ENCODE assay signal across 25 cellular contexts in genomic region chr16:87687998-87688529, GRCh38.
DNase-seq lines count a peak whose midpoint lies in the region; ATAC-seq, FAIRE-seq and TF ChIP-seq lines count a peak whose summit lies in the region.
"Had no signal": no experiment of that assay in that cellular context is flagged by ENCODE, and none has a peak within 500 bp of the region (broad histone marks: within the 10 kb centered on the region; RNA-seq: fewer than 3 reads in every experiment).

No MANE protein-coding gene starts in this region.

- no peak overlapping the region for H3K9ac ChIP-seq in K562 (ENCODE audit: insufficient read depth in 1 of 2, low read depth in 2 of 2, low read length in 2 of 2)
- H3K9ac ChIP-seq: BLaER1 treated with 17β-estradiol and CSF1 and Interleukin-3, amounts not matched to agents 10 nM and 100 nM had no signal

- H3K4me3 ChIP-seq in K562 (no peak overlapping the region), osteoblast (ENCODE audit: insufficient read depth, low read length) (no peak overlapping the region)
- H3K4me3 ChIP-seq: A549; BLaER1 treated with 17β-estradiol and CSF1 and Interleukin-3, amounts not matched to agents 10 nM and 100 nM; GM12878 had no signal

- intact Hi-C loops in K562 (cut with micrococcal nuclease), result no loop called here

- DNase-seq in K562 (ENCODE audit: extremely low read depth in 1 of 4, low spot score in 3 of 4), result no peak
- no peak for DNase-seq in central memory CD8-positive, alpha-beta T cell (ENCODE audit: low spot score in 2 of 2)
- peak; percentile 91 for DNase-seq in osteoblast (ENCODE audit: insufficient read length, low spot score, missing footprints)
- no peak for DNase-seq in HFFc6
- no peak for DNase-seq in NOMO-1 (lab: John Stamatoyannopoulos, UW; ENCODE audit: unreplicated experiment in 2 of 2)
- DNase-seq: AML-193; Caco-2; Calu3; CD4-positive, alpha-beta T cell; CD8-positive, alpha-beta T cell; DMS 273 treated with DMSO at 0.1 percent for 48 hours; DMS153; DMS53; DMS79; DND-41; EL; GDM1 had no signal

- peak overlapping the region; percentile 29 for H3K27ac Mint-ChIP-seq in central memory CD8-positive, alpha-beta T cell (ENCODE audit: low read depth)
- H3K27ac Mint-ChIP-seq in HFFc6, result no peak overlapping the region
- H3K27ac Mint-ChIP-seq: B cell; CD4-positive, alpha-beta T cell; CD8-positive, alpha-beta T cell had no signal

- no peaks in the 10 kb centered on the region for H3K9me1 ChIP-seq in K562 (ENCODE audit: control insufficient read depth, insufficient read depth, low read length)

- H3K79me2 ChIP-seq in K562 (ENCODE audit: control insufficient read depth, insufficient read depth, low read length) (no peaks in the 10 kb centered on the region), osteoblast (ENCODE audit: insufficient read depth, low read length) (no peaks in the 10 kb centered on the region)

- in situ Hi-C loops in K562 (cut with MboI), result no loop called here

- no TSS peak for BruUV-seq in K562 (replicated peaks; lab: Mats Ljungman, UMichigan)

- no peaks in the 10 kb centered on the region for H3K27me3 Mint-ChIP-seq in central memory CD8-positive, alpha-beta T cell
- H3K27me3 Mint-ChIP-seq in HFFc6 (ENCODE audit: insufficient read depth), result peaks cover 18% of the 10 kb centered on the region
- H3K27me3 Mint-ChIP-seq: B cell; CD4-positive, alpha-beta T cell had no signal

- no peak for TF ChIP-seq EP300 in K562 (IDR thresholded peaks at IDR 0.05; ENCODE audit: low read length)

- ATAC-seq in K562, result no peak
- no peak for ATAC-seq in central memory CD8-positive, alpha-beta T cell (replicated peaks; ENCODE audit: extremely low read depth, poor library complexity, severe bottlenecking)
- ATAC-seq: A549; CD8-positive, alpha-beta T cell; GM12878 had no signal

- H3K9me3 ChIP-seq in K562 (replicated peaks; ENCODE audit: control insufficient read depth, insufficient read depth, low read depth, low read length) (no peaks in the 10 kb centered on the region), osteoblast (ENCODE audit: low read depth, low read length) (no peaks in the 10 kb centered on the region)
- H3K9me3 ChIP-seq: A549; BLaER1 treated with 17β-estradiol and CSF1 and Interleukin-3, amounts not matched to agents 10 nM and 100 nM; Caco-2 had no signal

- no peak for FAIRE-seq in K562 (lab: Jason Lieb, UNC)
- FAIRE-seq: A549, GM12878, GM12892, GM18507 had no signal

- peaks cover 0 to 60% of the 10 kb centered on the region in 2 experiments; a peak in 2 of 5 replicates for H3K4me1 ChIP-seq in K562 (replicated peaks in 1 of 2; ENCODE audit: control insufficient read depth in 2 of 2, insufficient read depth in 2 of 2, low read length in 2 of 2)
- no peaks in the 10 kb centered on the region for H3K4me1 ChIP-seq in osteoblast (ENCODE audit: insufficient read depth, low read length)
- H3K4me1 ChIP-seq: A549, Caco-2 had no signal

- no peak for TF ChIP-seq POLR2A in K562 (conservative IDR thresholded peaks at IDR 0.05)

- POLR2A ChIA-PET in K562 (lab: Yijun Ruan, JAX), result interaction anchor here (0.6 to 0.8 kb wide), 2 partner anchors 17 to 78 kb away, joined by 3 read pairs; partner anchors contain the start of gene KLHDC4

- TF ChIP-seq CTCF in K562 (IDR thresholded peaks at IDR 0.05 in 2 of 3, conservative IDR thresholded peaks at IDR 0.05 in 1 of 3; ENCODE audit: insufficient read depth in 2 of 3, low read depth in 1 of 3, low read length in 3 of 3) (no peak), osteoblast (IDR thresholded peaks at IDR 0.05; ENCODE audit: extremely low read depth, low read depth, low read length) (no peak), HFFc6 (IDR thresholded peaks at IDR 0.05) (no peak)

- peaks cover 15% of the 10 kb centered on the region for H3K36me3 Mint-ChIP-seq in central memory CD8-positive, alpha-beta T cell (ENCODE audit: insufficient read depth)
- H3K36me3 Mint-ChIP-seq in HFFc6 (ENCODE audit: low read depth), result no peaks in the 10 kb centered on the region
- H3K36me3 Mint-ChIP-seq: CD8-positive, alpha-beta T cell had no signal

- H3K4me1 Mint-ChIP-seq in central memory CD8-positive, alpha-beta T cell, result peaks cover 5% of the 10 kb centered on the region
- no peaks in the 10 kb centered on the region for H3K4me1 Mint-ChIP-seq in HFFc6 (ENCODE audit: low read depth)
- H3K4me1 Mint-ChIP-seq: B cell had no signal

- CTCF ChIA-PET in K562 (lab: Yijun Ruan, JAX; ENCODE audit: low intra/inter-chr PET ratio), result no interaction called here

- H2AFZ ChIP-seq in K562 (ENCODE audit: low read depth, low read length) (no peak overlapping the region), osteoblast (ENCODE audit: low read length) (no peak overlapping the region)

- no peaks in the 10 kb centered on the region for H3K9me3 Mint-ChIP-seq in central memory CD8-positive, alpha-beta T cell
- H3K9me3 Mint-ChIP-seq in HFFc6, result no peaks in the 10 kb centered on the region
- H3K9me3 Mint-ChIP-seq: CD4-positive, alpha-beta T cell; CD8-positive, alpha-beta T cell had no signal

- H3K27me3 ChIP-seq in K562 (ENCODE audit: control insufficient read depth in 2 of 2, insufficient read depth in 2 of 2, low read length in 2 of 2), result peaks cover 19 to 62% of the 10 kb centered on the region in 2 experiments; a peak in 4 of 5 replicates
- H3K27me3 ChIP-seq in osteoblast (ENCODE audit: insufficient read depth, low read length), result peaks cover 28% of the 10 kb centered on the region

- no peak overlapping the region for H3K27ac ChIP-seq in K562 (ENCODE audit: extremely low read depth, low read depth, low read length)
- H3K27ac ChIP-seq in osteoblast (ENCODE audit: low read depth, low read length), result no peak overlapping the region
- H3K27ac ChIP-seq: 22Rv1; A549; BLaER1 treated with 17β-estradiol and CSF1 and Interleukin-3, amounts not matched to agents 10 nM and 100 nM; C4-2B had no signal

- H3K4me2 ChIP-seq in K562 (ENCODE audit: insufficient read depth, low read length), result no peak overlapping the region
- H3K4me2 ChIP-seq in osteoblast (ENCODE audit: insufficient read depth, low read length), result no peak overlapping the region
- H3K4me2 ChIP-seq: A549 had no signal

- peaks cover 16% of the 10 kb centered on the region for H4K20me1 ChIP-seq in K562 (replicated peaks; ENCODE audit: control insufficient read depth, insufficient read depth, low read length)
- no peaks in the 10 kb centered on the region for H4K20me1 ChIP-seq in osteoblast (ENCODE audit: insufficient read depth, low read length)

- H3K4me3 Mint-ChIP-seq in central memory CD8-positive, alpha-beta T cell, result no peak overlapping the region
- H3K4me3 Mint-ChIP-seq in HFFc6, result no peak overlapping the region
- H3K4me3 Mint-ChIP-seq: B cell; CD4-positive, alpha-beta T cell; CD8-positive, alpha-beta T cell had no signal

- no peak for TF ChIP-seq RAD21 in K562 (CRISPR knock-in tag; conservative IDR thresholded peaks at IDR 0.05 in 1 of 2, IDR thresholded peaks at IDR 0.05 in 1 of 2)

- WGBS in K562 (ENCODE audit: insufficient coverage, low coverage, missing lambda C conversion rate), result 26% methylated on average over 14 of the region's 14 CpGs

- H3K36me3 ChIP-seq in K562 (ENCODE audit: control insufficient read depth, insufficient read depth, low read length), result no peaks in the 10 kb centered on the region
- H3K36me3 ChIP-seq in osteoblast (ENCODE audit: insufficient read depth, low read length), result no peaks in the 10 kb centered on the region
- H3K36me3 ChIP-seq: BLaER1 treated with 17β-estradiol and CSF1 and Interleukin-3, amounts not matched to agents 10 nM and 100 nM had no signal

TF ChIP-seq in K562, 482 proteins besides CTCF, POLR2A, EP300 and RAD21:
- TF ChIP-seq CBFA2T2 (conservative IDR thresholded peaks at IDR 0.05) (no peak), SETDB1 (IDR thresholded peaks at IDR 0.05; ENCODE audit: low read length) (no peak), HMGN3 (IDR thresholded peaks at IDR 0.05; ENCODE audit: borderline replicate concordance, extremely low read depth, insufficient read length, low read depth, low read length) (no peak), POLR2G (IDR thresholded peaks at IDR 0.05; ENCODE audit: low read depth, low read length) (0 out of 2 replicates have a peak, but pooled peaks have one; percentile 12), FOXK1 (CRISPR knock-in tag; IDR thresholded peaks at IDR 0.05; ENCODE audit: borderline replicate concordance) (no peak)
